Comparison of ENCODE assay signal across 19 cellular contexts in genomic region chr18:47993409-47993808, GRCh38.
DNase-seq lines count a peak whose midpoint lies in the region; TF ChIP-seq lines count a peak whose summit lies in the region.
"Had no signal": no experiment of that assay in that cellular context is flagged by ENCODE, and none has a peak within 500 bp of the region (broad histone marks: within the 10 kb centered on the region; RNA-seq: fewer than 3 reads in every experiment).

No MANE protein-coding gene starts in this region.

- H3K4me1 Mint-ChIP-seq in brain (peaks cover 64% of the 10 kb centered on the region), nephron (peaks cover 43% of the 10 kb centered on the region)
- H3K4me1 Mint-ChIP-seq: CD4-positive, alpha-beta memory T cell had no signal

- H3K27ac Mint-ChIP-seq in brain (peak overlapping the region in 4 of 5 experiments; percentile 42 to 85 (median 59)), nephron (peak overlapping the region; percentile 12 to 29 (median 26))
- H3K27ac Mint-ChIP-seq: CD4-positive, alpha-beta memory T cell; IgD-negative memory B cell had no signal

- H2AFZ ChIP-seq in Karpas-422 (ENCODE audit: low read length) = no peak overlapping the region

- H3K9me3 Mint-ChIP-seq in brain = peaks cover 0 to 10% (median 0%) of the 10 kb centered on the region in 5 experiments
- H3K9me3 Mint-ChIP-seq in nephron = no peaks in the 10 kb centered on the region

- H3K36me3 ChIP-seq in BLaER1 (no peaks in the 10 kb centered on the region), Karpas-422 (ENCODE audit: insufficient read depth, low read length) (no peaks in the 10 kb centered on the region), esophagus muscularis mucosa (no peaks in the 10 kb centered on the region)
- H3K36me3 ChIP-seq: Peyer's patch, SJSA1 had no signal

- peaks cover 5% of the 10 kb centered on the region; the same call in 1 of the 2 replicates for H3K9me3 ChIP-seq in BLaER1
- H3K9me3 ChIP-seq in Karpas-422 (ENCODE audit: low read length) = no peaks in the 10 kb centered on the region; the same call in 1 of the 2 replicates
- H3K9me3 ChIP-seq in esophagus muscularis mucosa = peaks cover 0 to 9% (median 4%) of the 10 kb centered on the region in 4 donors

- H3K4me2 ChIP-seq in BLaER1 (peak overlapping the region; percentile 73), Karpas-422 (ENCODE audit: low read depth, low read length, poor library complexity, severe bottlenecking) (peak overlapping the region; percentile 67)

- no peaks in the 10 kb centered on the region for H3K79me2 ChIP-seq in Karpas-422 (ENCODE audit: low read length)

- peak overlapping the region in 2 of 5 experiments; percentile 30 to 40 for H3K4me3 Mint-ChIP-seq in brain
- H3K4me3 Mint-ChIP-seq in nephron = no peak overlapping the region
- H3K4me3 Mint-ChIP-seq: CD4-positive, alpha-beta memory T cell; IgD-negative memory B cell had no signal

- no peak for TF ChIP-seq CTCF in brain (conservative IDR thresholded peaks at IDR 0.05)
- TF ChIP-seq CTCF in nephron (IDR thresholded peaks at IDR 0.05; ENCODE audit: unreplicated experiment in 3 of 3) = no peak
- TF ChIP-seq CTCF in esophagus muscularis mucosa (IDR thresholded peaks at IDR 0.05) = no peak

- H4K20me1 ChIP-seq in BLaER1 = no peaks in the 10 kb centered on the region
- no peaks in the 10 kb centered on the region for H4K20me1 ChIP-seq in Karpas-422 (ENCODE audit: insufficient read depth, low read depth, low read length)

- TF ChIP-seq EP300 in esophagus muscularis mucosa (IDR thresholded peaks at IDR 0.05) = no peak

- H3K9ac ChIP-seq in BLaER1 (no peak overlapping the region), Karpas-422 (ENCODE audit: low read length) (peak overlapping the region; percentile 83)

- intact Hi-C loops in esophagus muscularis mucosa (cut with DNase I) = no loop called here

- 89% methylated on average over 1 of the region's 1 CpG for WGBS in esophagus muscularis mucosa

- H3K27me3 Mint-ChIP-seq in brain (peaks cover 14% of the 10 kb centered on the region), nephron (ENCODE audit: low read depth) (peaks cover 3% of the 10 kb centered on the region)

- H3K4me3 ChIP-seq in BLaER1 (no peak overlapping the region), Karpas-422 (ENCODE audit: low read length) (peak overlapping the region; percentile 59), esophagus muscularis mucosa (no peak overlapping the region)
- H3K4me3 ChIP-seq: Peyer's patch, SJSA1 had no signal

- H3K27me3 ChIP-seq in BLaER1 = no peaks in the 10 kb centered on the region
- no peaks in the 10 kb centered on the region for H3K27me3 ChIP-seq in Karpas-422 (ENCODE audit: low read length)
- H3K27me3 ChIP-seq in esophagus muscularis mucosa = no peaks in the 10 kb centered on the region
- H3K27me3 ChIP-seq: Peyer's patch, SJSA1 had no signal

- H3K27ac ChIP-seq in BLaER1 = no peak overlapping the region
- peak overlapping the region; percentile 99 for H3K27ac ChIP-seq in Karpas-422 (ENCODE audit: low read length)
- H3K27ac ChIP-seq in esophagus muscularis mucosa (replicated peaks in 1 of 4) = no peak overlapping the region
- H3K27ac ChIP-seq: Peyer's patch, SJSA1 had no signal

- H3K9me2 ChIP-seq in Karpas-422 (replicated peaks; ENCODE audit: insufficient read depth, low read length) = no peaks in the 10 kb centered on the region

- H3K4me1 ChIP-seq in BLaER1 (peaks cover 80% of the 10 kb centered on the region), Karpas-422 (ENCODE audit: low read length) (peaks cover 87% of the 10 kb centered on the region), esophagus muscularis mucosa (no peaks in the 10 kb centered on the region)
- H3K4me1 ChIP-seq: Peyer's patch, SJSA1 had no signal

- TF ChIP-seq POLR2A in esophagus muscularis mucosa (IDR thresholded peaks at IDR 0.05; ENCODE audit: low read depth) = no peak

- DNase-seq in Karpas-422 = peak; percentile 65
- DNase-seq in GDM1 (lab: John Stamatoyannopoulos, UW) = no peak
- no peak for DNase-seq in RPMI8226
- DNase-seq in COLO829 (ENCODE audit: low spot score) = no peak
- DNase-seq in esophagus muscularis mucosa (ENCODE audit: extremely low spot score) = no peak
- DNase-seq: CD4-positive, alpha-beta memory T cell; DMS153; GF-D8; NCI-H1105; NCI-H2029 treated with DMSO at 0.1 percent for 48 hours; NCI-H226; NCI-H510A treated with DMSO at 0.1 percent for 48 hours; NCI-H748 treated with DMSO at 0.1 percent for 48 hours; Peyer's patch had no signal

- H3K36me3 Mint-ChIP-seq in brain (no peaks in the 10 kb centered on the region), nephron (ENCODE audit: low read depth) (no peaks in the 10 kb centered on the region)
- H3K36me3 Mint-ChIP-seq: CD4-positive, alpha-beta memory T cell had no signal
